In genomic region chr1:243348331-243348730, GRCh38 we compare ENCODE assay signal across 7 cellular contexts.
"Had no signal": no experiment of that assay in that cellular context is flagged by ENCODE, and none has a peak within 500 bp of the region (broad histone marks: within the 10 kb centered on the region; RNA-seq: fewer than 3 reads in every experiment).

No MANE protein-coding gene starts in this region.

- H3K27ac Mint-ChIP-seq: GM23338 had no signal

- H3K4me3 Mint-ChIP-seq: GM23338 had no signal

- H3K4me2 ChIP-seq: GM23338 had no signal

- H3K4me3 ChIP-seq: GM23338, HAP-1, K562 had no signal

- DNase-seq: H7, IMR-90, KG1 had no signal

- H2AFZ ChIP-seq: GM23338 had no signal

- H3K9me3 ChIP-seq: HAP-1 had no signal

- H3K9me3 Mint-ChIP-seq: GM23338 had no signal

- ATAC-seq: GM23338, HCT116, K562 had no signal

- H3K36me3 ChIP-seq: HAP-1 had no signal
